26 cellular contexts compared by ENCODE assay signal in the genomic region with DNA sequence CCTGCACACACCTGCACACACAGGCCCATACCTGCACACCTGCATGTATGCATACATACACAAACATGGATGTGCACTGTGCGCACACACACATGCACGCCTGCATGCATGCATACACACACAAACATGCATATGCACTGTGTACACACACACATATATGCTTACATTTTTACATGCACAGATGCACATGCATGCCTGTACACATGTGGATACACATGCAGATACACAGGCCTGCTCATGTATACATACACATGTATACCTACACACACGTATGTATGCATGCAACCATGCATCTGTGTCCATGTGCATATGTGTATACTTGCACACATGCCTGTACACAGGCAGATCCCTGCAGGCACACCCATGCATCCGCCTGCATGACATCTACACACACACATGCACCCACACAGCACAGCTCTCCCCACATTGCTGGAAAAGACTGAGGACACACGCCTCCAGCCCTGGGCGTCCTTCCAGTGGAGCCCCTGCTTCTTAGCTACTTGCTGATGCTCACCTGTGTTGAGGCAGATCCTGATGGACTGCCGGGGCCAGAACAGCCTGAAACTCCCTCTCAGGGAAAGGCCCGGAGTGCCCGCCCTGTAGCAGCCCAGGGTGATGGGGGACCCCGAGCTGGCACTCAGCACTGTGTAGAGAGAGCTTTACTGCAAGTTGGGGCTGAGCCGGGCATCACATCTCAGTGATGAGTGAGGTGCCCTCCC. TPM values are rescaled to one million over a fixed set of nuclear protein-coding genes. Genes with fewer than 3 reads are reported as not detected.
DNase-seq lines count a peak whose midpoint lies in the region; ATAC-seq, FAIRE-seq and TF ChIP-seq lines count a peak whose summit lies in the region.
"Had no signal": no experiment of that assay in that cellular context is flagged by ENCODE, and none has a peak within 500 bp of the region (broad histone marks: within the 10 kb centered on the region; RNA-seq: fewer than 3 reads in every experiment).

No MANE protein-coding gene starts in this region.

- ATAC-seq in CD4-positive, alpha-beta T cell (ENCODE audit: poor library complexity), result no peak
- ATAC-seq in T-helper 17 cell, result no peak
- no peak for ATAC-seq in naive thymus-derived CD8-positive, alpha-beta T cell
- ATAC-seq in omental fat pad (ENCODE audit: low FRiP score), result no peak

- H3K4me3 Mint-ChIP-seq in CD4-positive, alpha-beta T cell, result peak overlapping the region; percentile 42
- H3K4me3 Mint-ChIP-seq in T-helper 17 cell, result peak overlapping the region; percentile 65
- H3K4me3 Mint-ChIP-seq in naive thymus-derived CD8-positive, alpha-beta T cell, result peak overlapping the region in 7 of 10 donors; percentile 24 to 62 (median 39)
- H3K4me3 Mint-ChIP-seq: activated naive CD4-positive, alpha-beta T cell treated with anti-CD3 and anti-CD28 coated beads for 36 hours; activated T-cell treated with anti-CD3 and anti-CD28 coated beads, Interleukin-2, amount 50 U/mL, for 24 hours; natural killer cell had no signal

- peak; percentile 74 for FAIRE-seq in GM12891 (lab: Jason Lieb, UNC)
- FAIRE-seq: pancreas, TTC549 had no signal

- POLR2A ChIA-PET in CD4-positive, alpha-beta T cell (lab: Charles Lee), result interaction anchor here (1.1 to 1.9 kb wide), 5 partner anchors 107 to 282 kb away, joined by 4 to 14 read pairs (median 5); a partner anchor contains a TSS
- POLR2A ChIA-PET in naive thymus-derived CD8-positive, alpha-beta T cell (lab: Charles Lee), result interaction anchor here (0.5 to 2.3 kb wide), 6 partner anchors 108 to 282 kb away, joined by 3 to 12 read pairs (median 4); a partner anchor contains a TSS

- no peak overlapping the region for H3K27ac Mint-ChIP-seq in CD4-positive, alpha-beta T cell
- H3K27ac Mint-ChIP-seq in T-helper 17 cell, result no peak overlapping the region
- H3K27ac Mint-ChIP-seq in naive thymus-derived CD8-positive, alpha-beta T cell, result peak overlapping the region in 1 of 10 donors; percentile 27
- H3K27ac Mint-ChIP-seq: activated naive CD4-positive, alpha-beta T cell treated with anti-CD3 and anti-CD28 coated beads for 36 hours; activated T-cell treated with anti-CD3 and anti-CD28 coated beads, Interleukin-2, amount 50 U/mL, for 24 hours; effector memory CD8-positive, alpha-beta T cell; natural killer cell had no signal

- H3K27ac ChIP-seq in CD4-positive, alpha-beta T cell (ENCODE audit: low read depth, low read length), result no peak overlapping the region
- H3K27ac ChIP-seq: breast epithelium, KMS-11, pancreas, upper lobe of left lung had no signal

- no peaks in the 10 kb centered on the region for H3K27me3 ChIP-seq in CD4-positive, alpha-beta T cell (ENCODE audit: control insufficient read depth, insufficient read depth, low read length)
- H3K27me3 ChIP-seq: pancreas, upper lobe of left lung had no signal

- DNase-seq in CD4-positive, alpha-beta T cell, result no peak
- DNase-seq in GM12891 (ENCODE audit: insufficient read length, low spot score) (no peak), T-helper 17 cell (no peak), omental fat pad (ENCODE audit: low spot score) (no peak), NCI-H146 treated with DMSO at 0.1 percent for 48 hours (lab: John Stamatoyannopoulos, UW; ENCODE audit: unreplicated experiment) (no peak), NCI-H1105 treated with DMSO at 0.1 percent for 48 hours (lab: John Stamatoyannopoulos, UW) (no peak)
- DNase-seq in naive thymus-derived CD8-positive, alpha-beta T cell, result no peak
- DNase-seq: cortex of kidney, NCI-H1436 treated with DMSO at 0.1 percent for 48 hours, NCI-H446 treated with DMSO at 0.1 percent for 48 hours had no signal

- intact Hi-C loops in CD4-positive, alpha-beta T cell (cut with DNase I, micrococcal nuclease), result loop anchor here (2.0 to 5.0 kb wide), 3 partner anchors 366 to 426 kb away; no protein-coding TSS in a partner anchor

- no peaks in the 10 kb centered on the region for H3K36me3 Mint-ChIP-seq in CD4-positive, alpha-beta T cell (ENCODE audit: low read depth)
- H3K36me3 Mint-ChIP-seq in T-helper 17 cell (ENCODE audit: low read depth), result no peaks in the 10 kb centered on the region
- no peaks in the 10 kb centered on the region for H3K36me3 Mint-ChIP-seq in naive thymus-derived CD8-positive, alpha-beta T cell
- H3K36me3 Mint-ChIP-seq: natural killer cell had no signal

- H3K4me1 Mint-ChIP-seq in CD4-positive, alpha-beta T cell (ENCODE audit: low read depth), result no peaks in the 10 kb centered on the region
- no peaks in the 10 kb centered on the region for H3K4me1 Mint-ChIP-seq in T-helper 17 cell
- H3K4me1 Mint-ChIP-seq in naive thymus-derived CD8-positive, alpha-beta T cell, result peaks cover 0 to 14% (median 4%) of the 10 kb centered on the region in 4 donors

- H3K9me3 ChIP-seq in CD4-positive, alpha-beta T cell (ENCODE audit: control insufficient read depth, low read length), result no peaks in the 10 kb centered on the region
- H3K9me3 ChIP-seq in T-helper 17 cell (ENCODE audit: control insufficient read depth, low read length, poor library complexity, severe bottlenecking), result no peaks in the 10 kb centered on the region
- H3K9me3 ChIP-seq: breast epithelium, pancreas, upper lobe of left lung had no signal

- H3K27me3 Mint-ChIP-seq in CD4-positive, alpha-beta T cell, result no peaks in the 10 kb centered on the region
- H3K27me3 Mint-ChIP-seq in T-helper 17 cell, result no peaks in the 10 kb centered on the region
- no peaks in the 10 kb centered on the region for H3K27me3 Mint-ChIP-seq in naive thymus-derived CD8-positive, alpha-beta T cell
- H3K27me3 Mint-ChIP-seq: activated T-cell treated with anti-CD3 and anti-CD28 coated beads, Interleukin-2, amount 50 U/mL, for 24 hours had no signal

- no peak for TF ChIP-seq CTCF in CD4-positive, alpha-beta T cell (IDR thresholded peaks at IDR 0.05)
- no peak for TF ChIP-seq CTCF in omental fat pad (IDR thresholded peaks at IDR 0.05)

- no peaks in the 10 kb centered on the region for H3K9me3 Mint-ChIP-seq in CD4-positive, alpha-beta T cell
- H3K9me3 Mint-ChIP-seq in naive thymus-derived CD8-positive, alpha-beta T cell, result no peaks in the 10 kb centered on the region
- H3K9me3 Mint-ChIP-seq: activated naive CD4-positive, alpha-beta T cell treated with anti-CD3 and anti-CD28 coated beads for 36 hours; activated T-cell treated with anti-CD3 and anti-CD28 coated beads, Interleukin-2, amount 50 U/mL, for 24 hours; effector memory CD8-positive, alpha-beta T cell; natural killer cell had no signal

- CTCF ChIA-PET in CD4-positive, alpha-beta T cell (lab: Charles Lee), result interaction anchor here (0.6 to 3.3 kb wide), 6 partner anchors 231 to 364 kb away, joined by 3 to 41 read pairs (median 6); no protein-coding TSS in a partner anchor

- TF ChIP-seq POLR2A in GM12891 (IDR thresholded peaks at IDR 0.05; ENCODE audit: low read depth, low read length), result no peak

TF ChIP-seq in GM12891, 5 proteins besides CTCF, POLR2A, EP300 and RAD21:
- no peak for TF ChIP-seq TAF1 (IDR thresholded peaks at IDR 0.05; ENCODE audit: low read depth, low read length)
- no peak for TF ChIP-seq POU2F2 (IDR thresholded peaks at IDR 0.05; ENCODE audit: low read depth, low read length)
- no peak for TF ChIP-seq SPI1 (IDR thresholded peaks at IDR 0.05; ENCODE audit: low read depth, low read length)
- no peak for TF ChIP-seq PAX5 (IDR thresholded peaks at IDR 0.05; ENCODE audit: insufficient read depth, low read length, severe bottlenecking)
- TF ChIP-seq POLR2AphosphoS5 (IDR thresholded peaks at IDR 0.05; ENCODE audit: low read depth, low read length), result no peak

RNA-seq across cellular contexts. Expression of a gene that starts 28.6 kb away (rescaled TPM):
- total RNA-seq in CD4-positive, alpha-beta T cell, result not detected
- not detected for polyA plus RNA-seq in GM12891 (2012; ENCODE audit: low read depth, missing spikeins)
- not detected for total RNA-seq in T-helper 17 cell
- total RNA-seq in naive thymus-derived CD8-positive, alpha-beta T cell, result not detected
- not detected for polyA plus RNA-seq in naive thymus-derived CD8-positive, alpha-beta T cell
- not detected for total RNA-seq in omental fat pad
- total RNA-seq: activated CD8-positive, alpha-beta memory T cell treated with anti-CD3 and anti-CD28 coated beads for 36 hours; activated naive CD4-positive, alpha-beta T cell treated with anti-CD3 and anti-CD28 coated beads for 36 hours; breast epithelium; HT-29; liver; natural killer cell; pancreas; SK-MEL-5; smooth muscle cell; T-helper 1 cell treated with Interleukin-12 subunit alpha and Interleukin-12 subunit beta and Interleukin-4 antibody, amounts not matched to agents 30 ng/mL and 1 ng/mL, for 36 hours; upper lobe of left lung had no signal
- polyA plus RNA-seq: AG04450, liver, pancreas, smooth muscle cell had no signal

RNA-seq across cellular contexts. Expression of a gene that starts 39.9 kb away (rescaled TPM):
- not detected for total RNA-seq in CD4-positive, alpha-beta T cell
- not detected for polyA plus RNA-seq in GM12891 (2012; ENCODE audit: low read depth, missing spikeins)
- total RNA-seq in T-helper 17 cell (not detected), omental fat pad (not detected)
- not detected for total RNA-seq in naive thymus-derived CD8-positive, alpha-beta T cell
- not detected for polyA plus RNA-seq in naive thymus-derived CD8-positive, alpha-beta T cell
- total RNA-seq: activated CD8-positive, alpha-beta memory T cell treated with anti-CD3 and anti-CD28 coated beads for 36 hours; activated naive CD4-positive, alpha-beta T cell treated with anti-CD3 and anti-CD28 coated beads for 36 hours; breast epithelium; HT-29; liver; natural killer cell; pancreas; SK-MEL-5; smooth muscle cell; T-helper 1 cell treated with Interleukin-12 subunit alpha and Interleukin-12 subunit beta and Interleukin-4 antibody, amounts not matched to agents 30 ng/mL and 1 ng/mL, for 36 hours; upper lobe of left lung had no signal
- polyA plus RNA-seq: AG04450, liver, pancreas, smooth muscle cell had no signal

RNA-seq across cellular contexts. Expression of a gene that starts 47.2 kb away (rescaled TPM):
- total RNA-seq in CD4-positive, alpha-beta T cell, result not detected
- polyA plus RNA-seq in GM12891 (2012; ENCODE audit: low read depth, missing spikeins), result not detected
- total RNA-seq in T-helper 17 cell (not detected), omental fat pad (not detected)
- total RNA-seq in naive thymus-derived CD8-positive, alpha-beta T cell, result not detected
- polyA plus RNA-seq in naive thymus-derived CD8-positive, alpha-beta T cell, result not detected
- total RNA-seq: activated CD8-positive, alpha-beta memory T cell treated with anti-CD3 and anti-CD28 coated beads for 36 hours; activated naive CD4-positive, alpha-beta T cell treated with anti-CD3 and anti-CD28 coated beads for 36 hours; breast epithelium; HT-29; liver; natural killer cell; pancreas; SK-MEL-5; smooth muscle cell; T-helper 1 cell treated with Interleukin-12 subunit alpha and Interleukin-12 subunit beta and Interleukin-4 antibody, amounts not matched to agents 30 ng/mL and 1 ng/mL, for 36 hours; upper lobe of left lung had no signal
- polyA plus RNA-seq: AG04450, liver, pancreas, smooth muscle cell had no signal

RNA-seq across cellular contexts. Expression of a gene that starts 56.1 kb away (rescaled TPM):
- total RNA-seq in CD4-positive, alpha-beta T cell, result under 1 TPM; 0.55 to 0.61 TPM
- polyA plus RNA-seq in GM12891 (2012; ENCODE audit: low read depth, missing spikeins), result 0.37 TPM
- total RNA-seq in T-helper 17 cell (1 to 10 TPM in 1 of 2 donors, under 1 TPM in 1; 0.85 to 1.0 TPM), omental fat pad (1 to 10 TPM; 1.4 to 4.4 (median 3.6) TPM)
- total RNA-seq in naive thymus-derived CD8-positive, alpha-beta T cell, result under 1 TPM; 0.88 to 0.91 TPM
- polyA plus RNA-seq in naive thymus-derived CD8-positive, alpha-beta T cell, result under 1 TPM; 0.06 to 0.32 (median 0.08) TPM
